In genomic region chr2:138503087-138503442, GRCh38 we compare ENCODE assay signal across 8 cellular contexts. TPM values are rescaled to one million over a fixed set of nuclear protein-coding genes. Genes with fewer than 3 reads are reported as not detected.
DNase-seq lines count a peak whose midpoint lies in the region; ATAC-seq lines count a peak whose summit lies in the region.

No MANE protein-coding gene starts in this region.

- no peak overlapping the region for H2BK12ac ChIP-seq in trophoblast cell (ENCODE audit: low read length)

- H4K12ac ChIP-seq in trophoblast cell (ENCODE audit: low read depth, low read length) = no peak overlapping the region

- H4K8ac ChIP-seq in trophoblast cell (ENCODE audit: low read depth, low read length) = no peak overlapping the region

- H3K27ac ChIP-seq in SJCRH30 (no peak overlapping the region), epithelial cell of prostate (peak overlapping the region; percentile 82), trophoblast cell (ENCODE audit: low read depth, low read length) (peak overlapping the region; percentile 96)

- H3K79me2 ChIP-seq in trophoblast cell (ENCODE audit: control insufficient read depth, insufficient read depth, low read length, poor library complexity) = peaks cover 18% of the 10 kb centered on the region

- H3K4me1 ChIP-seq in SJCRH30 (peaks cover 2% of the 10 kb centered on the region), trophoblast cell (ENCODE audit: control insufficient read depth in 1 of 2, insufficient read depth in 2 of 2, low read length in 2 of 2) (peaks cover 4% of the 10 kb centered on the region in 2 experiments)

- no peak overlapping the region for H3K23ac ChIP-seq in trophoblast cell (ENCODE audit: low read length)

- no peak overlapping the region for H2BK120ac ChIP-seq in trophoblast cell (ENCODE audit: insufficient read depth, low read length, poor library complexity)

- H2AFZ ChIP-seq in trophoblast cell (ENCODE audit: insufficient read depth, low read length, poor library complexity) = no peak overlapping the region

- peak overlapping the region; percentile 63 for H3K4me2 ChIP-seq in trophoblast cell (ENCODE audit: low read length)

- H3K79me1 ChIP-seq in trophoblast cell (ENCODE audit: low read length) = peaks cover 18% of the 10 kb centered on the region

- ATAC-seq in GM21723 (IDR thresholded peaks at IDR 0.05; ENCODE audit: unreplicated experiment) (peak; percentile 15), HG03159 (IDR thresholded peaks at IDR 0.05; ENCODE audit: unreplicated experiment) (no peak)

- H4K91ac ChIP-seq in trophoblast cell (ENCODE audit: low read depth, low read length) = no peak overlapping the region

- peak overlapping the region; percentile 86 for H3K4me3 ChIP-seq in SJCRH30
- no peak overlapping the region for H3K4me3 ChIP-seq in trophoblast cell (ENCODE audit: low read depth, low read length)

- H2AK5ac ChIP-seq in trophoblast cell (ENCODE audit: low read length) = no peak overlapping the region

- H3K36me3 ChIP-seq in SJCRH30 (peaks cover 4% of the 10 kb centered on the region; the same call in 1 of the 2 replicates), trophoblast cell (ENCODE audit: control insufficient read depth in 1 of 2, insufficient read depth in 2 of 2, low read length in 2 of 2) (no peaks in the 10 kb centered on the region)

- WGBS in trophoblast cell (ENCODE audit: extremely low coverage, insufficient coverage, insufficient read length) = no CpG with 5 or more reads among the region's 2 CpGs

- in situ Hi-C loops in ACHN (cut with HindIII; ENCODE audit: low pct_ligation_motif_present, low pct_unique_long_range_greater_than_20kb, low sequenced_read_pairs) = no loop called here

- no peak overlapping the region for H3K18ac ChIP-seq in trophoblast cell (ENCODE audit: low read length)

- no peaks in the 10 kb centered on the region for H3K27me3 ChIP-seq in SJCRH30
- no peaks in the 10 kb centered on the region for H3K27me3 ChIP-seq in trophoblast cell (ENCODE audit: insufficient read depth, low read length)

- no peak overlapping the region for H3K9ac ChIP-seq in trophoblast cell (ENCODE audit: low read length)

- H3K9me3 ChIP-seq in SJCRH30 (replicated peaks) = no peaks in the 10 kb centered on the region
- H3K9me3 ChIP-seq in trophoblast cell (ENCODE audit: insufficient read depth, low read depth, low read length) = no peaks in the 10 kb centered on the region

- peak; percentile 28 for DNase-seq in ACHN
- no peak for DNase-seq in SJCRH30
- DNase-seq in epithelial cell of prostate (ENCODE audit: low read depth, low spot score) = no peak
- peak in 1 of 2 donors; percentile 58 for DNase-seq in trophoblast cell
- no peak for DNase-seq in NCI-H524 (lab: John Stamatoyannopoulos, UW)
- DNase-seq in DMS153 treated with DMSO at 0.1 percent for 48 hours (lab: John Stamatoyannopoulos, UW; ENCODE audit: unreplicated experiment) = no peak

- no peak overlapping the region for H2BK5ac ChIP-seq in trophoblast cell (ENCODE audit: low read depth, low read length, poor library complexity)

- H3K4ac ChIP-seq in trophoblast cell (ENCODE audit: low read depth, low read length) = peak overlapping the region; percentile 70

- no peak overlapping the region for H3K14ac ChIP-seq in trophoblast cell (ENCODE audit: low read length)

RNA-seq across cellular contexts. Expression of gene SPOPL, which starts 1.5 kb away (rescaled TPM):
- 21.3 TPM in 2 replicates for total RNA-seq in SJCRH30 (2014; rRNA removed; shearing (Covaris generic))
- 21.4 and 22.5 TPM in 2 replicates for polyA plus RNA-seq in trophoblast cell (2013)
